ENCODE assay signal across 16 cellular contexts in the genomic region with DNA sequence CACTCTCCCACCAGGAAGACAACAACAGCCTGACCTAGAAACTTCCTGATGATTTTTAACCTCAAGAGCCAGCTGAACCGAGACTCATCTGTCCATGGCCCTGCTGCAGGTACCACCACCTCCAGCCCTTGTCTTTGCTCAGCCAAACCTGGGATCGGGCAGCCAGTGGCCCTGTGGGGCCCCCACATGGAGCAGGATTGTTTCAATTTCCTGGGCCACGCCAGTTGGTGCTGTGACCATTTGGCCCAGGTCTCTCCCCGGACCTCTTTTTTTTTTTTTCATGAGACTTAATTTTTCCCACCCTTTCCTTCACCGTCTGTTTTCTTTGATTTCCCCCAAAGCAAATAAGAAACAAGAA. TPM values are rescaled to one million over a fixed set of nuclear protein-coding genes. Genes with fewer than 3 reads are reported as not detected.
DNase-seq lines count a peak whose midpoint lies in the region; ATAC-seq and TF ChIP-seq lines count a peak whose summit lies in the region.
"Had no signal": no experiment of that assay in that cellular context is flagged by ENCODE, and none has a peak within 500 bp of the region (broad histone marks: within the 10 kb centered on the region; RNA-seq: fewer than 3 reads in every experiment).

No MANE protein-coding gene starts in this region.

- peaks cover 35 to 97% (median 97%) of the 10 kb centered on the region in 4 donors for H3K4me1 ChIP-seq in esophagus muscularis mucosa
- peaks cover 6 to 19% of the 10 kb centered on the region in 2 donors for H3K4me1 ChIP-seq in gastrocnemius medialis
- H3K4me1 ChIP-seq: prostate gland had no signal

- peak; percentile 59 for DNase-seq in NCI-H69 (lab: John Stamatoyannopoulos, UW)
- DNase-seq in esophagus muscularis mucosa (ENCODE audit: extremely low spot score), result no peak
- no peak for DNase-seq in gastrocnemius medialis
- no peak for DNase-seq in stimulated activated CD4-positive, alpha-beta T cell treated with anti-CD3 and anti-CD28 coated beads, Interleukin-15, amount 100 ng/mL, for 24 hours
- no peak for DNase-seq in HT-29 (ENCODE audit: low spot score)
- no peak for DNase-seq in activated T-helper 1 cell treated with anti-CD3 and anti-CD28 coated beads, Interleukin-12 subunit alpha, Interleukin-12 subunit beta, Interleukin-2, Interleukin-4 antibody, amounts not matched to agents 30 ng/mL and 10 ng/mL and 1 ng/mL, durations not matched to agents 14 hours and 24 hours and 36 hours (ENCODE audit: low spot score)
- DNase-seq: effector CD4-positive, alpha-beta T cell; heart left ventricle; NCI-H2081 treated with DMSO at 0.1 percent for 48 hours; stimulated activated CD4-positive, alpha-beta T cell treated with anti-CD3 and anti-CD28 coated beads, Interleukin-4, amount 100 ng/mL, for 1 hour; stimulated activated naive CD4-positive, alpha-beta T cell had no signal

- no peak overlapping the region for H3K4me3 Mint-ChIP-seq in activated T-helper 1 cell treated with anti-CD3 and anti-CD28 coated beads, Interleukin-12 subunit alpha, Interleukin-12 subunit beta, Interleukin-2, Interleukin-4 antibody, amounts not matched to agents 30 ng/mL and 10 ng/mL and 1 ng/mL, durations not matched to agents 14 hours and 24 hours and 36 hours
- H3K4me3 Mint-ChIP-seq: memory B cell had no signal

- WGBS in esophagus muscularis mucosa, result 37% methylated on average over 5 of the region's 5 CpGs

- no peaks in the 10 kb centered on the region for H3K9me3 ChIP-seq in esophagus muscularis mucosa
- no peaks in the 10 kb centered on the region for H3K9me3 ChIP-seq in gastrocnemius medialis
- H3K9me3 ChIP-seq: heart left ventricle, prostate gland had no signal

- no peak for TF ChIP-seq POLR2A in esophagus muscularis mucosa (IDR thresholded peaks at IDR 0.05; ENCODE audit: low read depth)
- TF ChIP-seq POLR2A in gastrocnemius medialis (IDR thresholded peaks at IDR 0.05), result no peak

- H3K27me3 Mint-ChIP-seq in activated T-helper 1 cell treated with anti-CD3 and anti-CD28 coated beads, Interleukin-12 subunit alpha, Interleukin-12 subunit beta, Interleukin-2, Interleukin-4 antibody, amounts not matched to agents 30 ng/mL and 10 ng/mL and 1 ng/mL, durations not matched to agents 14 hours and 24 hours and 36 hours (ENCODE audit: insufficient read depth), result peaks cover 20% of the 10 kb centered on the region

- H3K27ac Mint-ChIP-seq in activated T-helper 1 cell treated with anti-CD3 and anti-CD28 coated beads, Interleukin-12 subunit alpha, Interleukin-12 subunit beta, Interleukin-2, Interleukin-4 antibody, amounts not matched to agents 30 ng/mL and 10 ng/mL and 1 ng/mL, durations not matched to agents 14 hours and 24 hours and 36 hours, result no peak overlapping the region
- H3K27ac Mint-ChIP-seq: memory B cell had no signal

- intact Hi-C loops in esophagus muscularis mucosa (cut with DNase I), result no loop called here
- intact Hi-C loops in gastrocnemius medialis (cut with DNase I; ENCODE audit: low total_unique reads), result no loop called here
- intact Hi-C loops in activated T-helper 1 cell treated with anti-CD3 and anti-CD28 coated beads, Interleukin-12 subunit alpha, Interleukin-12 subunit beta, Interleukin-2, Interleukin-4 antibody, amounts not matched to agents 30 ng/mL and 10 ng/mL and 1 ng/mL, durations not matched to agents 14 hours and 24 hours and 36 hours (cut with micrococcal nuclease), result no loop called here

- in situ Hi-C loops in gastrocnemius medialis (cut with MboI; ENCODE audit: low sequenced_read_pairs in 4 of 4), result no loop called here

- peak overlapping the region; percentile 35 to 64 (median 56) for H3K4me3 ChIP-seq in esophagus muscularis mucosa
- H3K4me3 ChIP-seq in gastrocnemius medialis, result no peak overlapping the region
- H3K4me3 ChIP-seq: prostate gland had no signal

- peaks cover 13% of the 10 kb centered on the region for H3K36me3 Mint-ChIP-seq in activated T-helper 1 cell treated with anti-CD3 and anti-CD28 coated beads, Interleukin-12 subunit alpha, Interleukin-12 subunit beta, Interleukin-2, Interleukin-4 antibody, amounts not matched to agents 30 ng/mL and 10 ng/mL and 1 ng/mL, durations not matched to agents 14 hours and 24 hours and 36 hours (ENCODE audit: low read depth)

- no peaks in the 10 kb centered on the region for H3K9me3 Mint-ChIP-seq in activated T-helper 1 cell treated with anti-CD3 and anti-CD28 coated beads, Interleukin-12 subunit alpha, Interleukin-12 subunit beta, Interleukin-2, Interleukin-4 antibody, amounts not matched to agents 30 ng/mL and 10 ng/mL and 1 ng/mL, durations not matched to agents 14 hours and 24 hours and 36 hours
- H3K9me3 Mint-ChIP-seq: memory B cell had no signal

- no peak for TF ChIP-seq CTCF in esophagus muscularis mucosa (IDR thresholded peaks at IDR 0.05)
- no peak for TF ChIP-seq CTCF in gastrocnemius medialis (IDR thresholded peaks at IDR 0.05 in 4 of 5, conservative IDR thresholded peaks at IDR 0.05 in 1 of 5)

- no peak for TF ChIP-seq EP300 in esophagus muscularis mucosa (IDR thresholded peaks at IDR 0.05)

- H3K27me3 ChIP-seq in esophagus muscularis mucosa (no peaks in the 10 kb centered on the region), gastrocnemius medialis (peaks cover 15 to 30% (median 16%) of the 10 kb centered on the region in 3 donors)

- ATAC-seq in gastrocnemius medialis, result no peak
- ATAC-seq: heart left ventricle, SK-N-SH treated with all-trans-retinoic acid at 6 μM for 48 hours had no signal

- H3K4me1 Mint-ChIP-seq in activated T-helper 1 cell treated with anti-CD3 and anti-CD28 coated beads, Interleukin-12 subunit alpha, Interleukin-12 subunit beta, Interleukin-2, Interleukin-4 antibody, amounts not matched to agents 30 ng/mL and 10 ng/mL and 1 ng/mL, durations not matched to agents 14 hours and 24 hours and 36 hours (ENCODE audit: low read depth), result peaks cover 30% of the 10 kb centered on the region

- H3K36me3 ChIP-seq in esophagus muscularis mucosa (peaks cover 4 to 29% (median 23%) of the 10 kb centered on the region in 4 donors), gastrocnemius medialis (no peaks in the 10 kb centered on the region)
- H3K36me3 ChIP-seq: prostate gland had no signal

- H3K27ac ChIP-seq in esophagus muscularis mucosa (replicated peaks in 1 of 4) (peak overlapping the region; percentile 91 to 97 (median 96)), gastrocnemius medialis (peak overlapping the region in 3 of 4 donors; percentile 31 to 48 (median 42))
- H3K27ac ChIP-seq: HL-60 had no signal

RNA-seq across cellular contexts. Expression of gene HOXB2, which starts 8.3 kb away (rescaled TPM):
- 10 to 100 TPM; 36.3 to 86.4 (median 63.4) TPM for total RNA-seq in esophagus muscularis mucosa
- total RNA-seq in gastrocnemius medialis, result 10 to 100 TPM in 2 of 4 donors, 1 to 10 TPM in 2; 4.1 to 22.1 (median 10.4) TPM
- 2.3 and 7.0 TPM in 2 replicates for total RNA-seq in HT-29 (2014; rRNA removed; shearing (Covaris generic))
- 32.5 and 32.8 TPM in 2 replicates for total RNA-seq in activated T-helper 1 cell treated with anti-CD3 and anti-CD28 coated beads, Interleukin-12 subunit alpha, Interleukin-12 subunit beta, Interleukin-2, Interleukin-4 antibody, amounts not matched to agents 30 ng/mL and 10 ng/mL and 1 ng/mL, durations not matched to agents 14 hours and 24 hours and 36 hours

RNA-seq across cellular contexts. Expression of gene HOXB1, which starts 22.4 kb away (rescaled TPM):
- total RNA-seq in esophagus muscularis mucosa (not detected), gastrocnemius medialis (not detected)
- total RNA-seq in HT-29 (2014; rRNA removed; shearing (Covaris generic)), result 0.08 TPM in 1 of 2 replicates, not detected in the other
- not detected in 2 replicates for total RNA-seq in activated T-helper 1 cell treated with anti-CD3 and anti-CD28 coated beads, Interleukin-12 subunit alpha, Interleukin-12 subunit beta, Interleukin-2, Interleukin-4 antibody, amounts not matched to agents 30 ng/mL and 10 ng/mL and 1 ng/mL, durations not matched to agents 14 hours and 24 hours and 36 hours
- total RNA-seq: H4, heart left ventricle, prostate gland had no signal

RNA-seq across cellular contexts. Expression of gene HOXB4, which starts 25.0 kb away (rescaled TPM):
- total RNA-seq in esophagus muscularis mucosa (1 to 10 TPM; 3.5 to 8.3 (median 5.0) TPM), gastrocnemius medialis (1 to 10 TPM in 1 of 4 donors, under 1 TPM in 3; 0.18 to 1.8 (median 0.51) TPM)
- total RNA-seq in HT-29 (2014; rRNA removed; shearing (Covaris generic)), result 14.5 and 15.5 TPM in 2 replicates
- total RNA-seq in activated T-helper 1 cell treated with anti-CD3 and anti-CD28 coated beads, Interleukin-12 subunit alpha, Interleukin-12 subunit beta, Interleukin-2, Interleukin-4 antibody, amounts not matched to agents 30 ng/mL and 10 ng/mL and 1 ng/mL, durations not matched to agents 14 hours and 24 hours and 36 hours, result 3.8 and 4.2 TPM in 2 replicates

RNA-seq across cellular contexts. Expression of gene HOXB3, which starts 36.9 kb away (rescaled TPM):
- total RNA-seq in esophagus muscularis mucosa, result 10 to 100 TPM; 10.8 to 34.9 (median 28.7) TPM
- total RNA-seq in gastrocnemius medialis, result 1 to 10 TPM; 1.3 to 5.5 (median 2.2) TPM
- total RNA-seq in HT-29 (2014; rRNA removed; shearing (Covaris generic)), result 99.5 and 126 TPM in 2 replicates
- total RNA-seq in activated T-helper 1 cell treated with anti-CD3 and anti-CD28 coated beads, Interleukin-12 subunit alpha, Interleukin-12 subunit beta, Interleukin-2, Interleukin-4 antibody, amounts not matched to agents 30 ng/mL and 10 ng/mL and 1 ng/mL, durations not matched to agents 14 hours and 24 hours and 36 hours, result 2.5 and 2.8 TPM in 2 replicates

RNA-seq across cellular contexts. Expression of gene HOXB5, which starts 40.4 kb away (rescaled TPM):
- under 1 TPM; 0.17 to 0.83 (median 0.36) TPM for total RNA-seq in esophagus muscularis mucosa
- not detected for total RNA-seq in gastrocnemius medialis
- 7.5 and 8.2 TPM in 2 replicates for total RNA-seq in HT-29 (2014; rRNA removed; shearing (Covaris generic))
- total RNA-seq in activated T-helper 1 cell treated with anti-CD3 and anti-CD28 coated beads, Interleukin-12 subunit alpha, Interleukin-12 subunit beta, Interleukin-2, Interleukin-4 antibody, amounts not matched to agents 30 ng/mL and 10 ng/mL and 1 ng/mL, durations not matched to agents 14 hours and 24 hours and 36 hours, result 0.10 TPM in 1 of 2 replicates, not detected in the other

Comparison
In these comparisons a context has a peak if more than half of its experiments do, and no peak if none do; other contexts are left out.
1. H3K4me3 ChIP-seq: peak in esophagus muscularis mucosa (4 of 4); none in gastrocnemius medialis (0 of 4).